Comparison of ENCODE assay signal across 1 cellular context in genomic region chr12:4025420-4026358, GRCh38.
TF ChIP-seq lines count a peak whose summit lies in the region.

No MANE protein-coding gene starts in this region.

TF ChIP-seq in GM23338, 12 proteins besides CTCF, POLR2A, EP300 and RAD21 (continued from another document):
- no peak for TF ChIP-seq STAT1 (IDR thresholded peaks at IDR 0.05; ENCODE audit: unreplicated experiment)
